ENCODE assay signal across 14 cellular contexts in genomic region chr3:114447545-114447944, GRCh38.
A peak's percentile ranks its signal among the peaks of the same experiment; 100 is the strongest.
DNase-seq lines count a peak whose midpoint lies in the region; ATAC-seq and TF ChIP-seq lines count a peak whose summit lies in the region.
"Had no signal": no experiment of that assay in that cellular context is flagged by ENCODE, and none has a peak within 500 bp of the region (broad histone marks: within the 10 kb centered on the region; RNA-seq: fewer than 3 reads in every experiment).

No MANE protein-coding gene starts in this region.

- TF ChIP-seq CTCF in uterus (IDR thresholded peaks at IDR 0.05): no peak

- no peaks in the 10 kb centered on the region for H3K9me3 ChIP-seq in uterus
- H3K9me3 ChIP-seq: gastrocnemius medialis, transverse colon had no signal

- no peak overlapping the region for H3K4me3 ChIP-seq in uterus
- H3K4me3 ChIP-seq: gastrocnemius medialis, transverse colon had no signal

- no peaks in the 10 kb centered on the region for H3K27me3 ChIP-seq in uterus
- H3K27me3 ChIP-seq: gastrocnemius medialis, transverse colon had no signal

- TF ChIP-seq POLR2A in uterus (IDR thresholded peaks at IDR 0.05) (no peak), erythroblast (IDR thresholded peaks at IDR 0.05; ENCODE audit: low read length) (no peak)

- no peaks in the 10 kb centered on the region for H3K4me1 ChIP-seq in uterus

- ATAC-seq in HG03280 (IDR thresholded peaks at IDR 0.05; ENCODE audit: unreplicated experiment): no peak
- ATAC-seq: gastrocnemius medialis had no signal

- peak; percentile 29 for DNase-seq in NCI-H2171 treated with DMSO at 0.1 percent for 48 hours (lab: John Stamatoyannopoulos, UW)
- DNase-seq in NCI-H2171 (lab: John Stamatoyannopoulos, UW): no peak
- peak; percentile 67 for DNase-seq in LHCN-M2 (ENCODE audit: low read depth)
- peak; percentile 64 for DNase-seq in cerebellar cortex (ENCODE audit: low spot score)
- DNase-seq in uterus: no peak
- DNase-seq in SW480 (ENCODE audit: low spot score): no peak
- DNase-seq in erythroblast (lab: John Stamatoyannopoulos, UW): no peak
- DNase-seq: activated effector memory CD4-positive, alpha-beta T cell treated with anti-CD3 and anti-CD28 coated beads, Interleukin-2, amount 50 U/mL, for 16 hours; central memory CD4-positive, alpha-beta T cell; gastrocnemius medialis; Karpas-422; transverse colon; WERI-Rb-1 had no signal

- H3K27ac ChIP-seq in uterus: peak overlapping the region; percentile 19 to 39
- H3K27ac ChIP-seq: WERI-Rb-1 had no signal

- no peaks in the 10 kb centered on the region for H3K36me3 ChIP-seq in uterus
- H3K36me3 ChIP-seq: gastrocnemius medialis, transverse colon, WERI-Rb-1 had no signal

- intact Hi-C loops in uterus (cut with DNase I; ENCODE audit: low total_unique reads): no loop called here

Comparison
In these comparisons a context has a peak if more than half of its experiments do, and no peak if none do; other contexts are left out.
1. DNase-seq: peak in NCI-H2171 treated with DMSO at 0.1 percent for 48 hours (single experiment), LHCN-M2 (single experiment) and cerebellar cortex (single experiment); none in NCI-H2171 (single experiment), uterus (0 of 2), SW480 (single experiment) and erythroblast (0 of 2).